Comparison of ENCODE assay signal across 8 cellular contexts in the genomic region with DNA sequence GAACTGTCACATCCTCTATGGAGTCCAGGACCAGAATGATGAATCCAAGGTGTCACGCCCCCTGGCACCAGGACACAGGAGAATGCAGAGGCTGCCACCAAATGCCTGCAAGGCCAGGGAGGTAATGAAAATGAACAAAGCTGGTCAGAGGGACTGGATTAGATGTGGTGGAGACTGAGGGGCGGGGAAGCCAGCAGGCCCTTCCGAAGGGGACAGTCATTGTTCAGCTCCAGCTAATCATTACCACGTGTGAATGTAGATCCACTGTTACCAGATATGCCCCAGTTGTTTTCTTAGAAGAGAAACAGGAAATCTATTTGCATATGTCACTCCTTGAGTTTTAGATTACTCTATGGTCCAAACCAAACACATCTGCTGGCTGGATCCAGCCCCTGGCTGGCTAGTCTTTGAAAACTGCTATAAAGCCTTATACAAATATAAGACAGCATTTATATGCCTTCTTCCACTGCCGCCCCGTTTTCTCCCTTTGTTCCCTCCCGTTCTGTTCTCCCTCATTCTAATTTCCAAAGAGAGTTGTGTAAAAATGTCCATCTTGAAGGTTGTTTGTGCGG. TPM values are rescaled to one million over a fixed set of nuclear protein-coding genes. Genes with fewer than 3 reads are reported as not detected.
DNase-seq lines count a peak whose midpoint lies in the region; ATAC-seq and TF ChIP-seq lines count a peak whose summit lies in the region.

No MANE protein-coding gene starts in this region.

- H3K4me3 Mint-ChIP-seq in HFFc6: no peak overlapping the region

- H3K4me2 ChIP-seq in OCI-LY3 (ENCODE audit: low read length): peak overlapping the region; percentile 13; the same call in 1 of the 2 replicates

- no peaks in the 10 kb centered on the region for H3K9me3 Mint-ChIP-seq in HFFc6

- peaks cover 15% of the 10 kb centered on the region for H3K27me3 Mint-ChIP-seq in HFFc6 (ENCODE audit: insufficient read depth)

- H3K79me2 ChIP-seq in OCI-LY3 (ENCODE audit: low read length): no peaks in the 10 kb centered on the region

- H3K9ac ChIP-seq in OCI-LY3 (ENCODE audit: low read length) (no peak overlapping the region), mucosa of rectum (ENCODE audit: low read depth in 1 of 2, low read length in 2 of 2) (peak overlapping the region in 1 of 2 donors; percentile 20)

- in situ Hi-C loops in GM13977 (cut with MboI; ENCODE audit: low pct_unique_long_range_greater_than_20kb, low sequenced_read_pairs, unreplicated experiment): no loop called here

- peak; percentile 42 for DNase-seq in GM13977 (ENCODE audit: low spot score)
- DNase-seq in HFFc6: peak; percentile 37
- no peak for DNase-seq in activated T-cell treated with anti-CD3 and anti-CD28 coated beads, Interleukin-2, amount 50 U/mL, for 1 hour
- no peak for DNase-seq in stimulated activated CD4-positive, alpha-beta T cell treated with anti-CD3 and anti-CD28 coated beads, Interleukin-12 subunit alpha, Interleukin-12 subunit beta, amount 100 ng/mL, for 4 hours
- DNase-seq in stimulated activated CD4-positive, alpha-beta T cell treated with anti-CD3 and anti-CD28 coated beads, Interleukin-2, amount 100 ng/mL, for 48 hours: no peak

- H2AFZ ChIP-seq in OCI-LY3 (ENCODE audit: low read depth, low read length): no peak overlapping the region

- H3K27ac Mint-ChIP-seq in HFFc6: peak overlapping the region; percentile 1; the same call in 1 of the 2 replicates

- H3K27me3 ChIP-seq in OCI-LY3 (ENCODE audit: low read depth, low read length): no peaks in the 10 kb centered on the region
- no peaks in the 10 kb centered on the region for H3K27me3 ChIP-seq in mucosa of rectum (ENCODE audit: control insufficient read depth in 2 of 2, insufficient read depth in 2 of 2, low read length in 2 of 2)

- H3K36me3 ChIP-seq in OCI-LY3 (replicated peaks; ENCODE audit: low read depth, low read length) (no peaks in the 10 kb centered on the region), mucosa of rectum (ENCODE audit: control insufficient read depth in 2 of 2, insufficient read depth in 2 of 2, low read length in 2 of 2) (no peaks in the 10 kb centered on the region)

- no peak for ATAC-seq in HG03521 (IDR thresholded peaks at IDR 0.05; ENCODE audit: unreplicated experiment)

- TF ChIP-seq CTCF in GM13977 (IDR thresholded peaks at IDR 0.05; ENCODE audit: extremely low read depth, insufficient read depth, missing control alignments) (no peak), HFFc6 (IDR thresholded peaks at IDR 0.05) (no peak), OCI-LY3 (IDR thresholded peaks at IDR 0.05; ENCODE audit: low read depth, low read length) (no peak)

- H3K4me1 ChIP-seq in OCI-LY3 (ENCODE audit: low read length) (peaks cover 9% of the 10 kb centered on the region), mucosa of rectum (ENCODE audit: control insufficient read depth in 2 of 2, insufficient read depth in 2 of 2, low read length in 2 of 2) (peaks cover 27 to 37% of the 10 kb centered on the region in 2 donors)

- H3K9me3 ChIP-seq in OCI-LY3 (ENCODE audit: insufficient read depth, low read length) (no peaks in the 10 kb centered on the region), mucosa of rectum (ENCODE audit: control insufficient read depth in 2 of 2, low read length in 2 of 2) (no peaks in the 10 kb centered on the region)

- H3K36me3 Mint-ChIP-seq in HFFc6 (ENCODE audit: low read depth): no peaks in the 10 kb centered on the region

- H3K4me1 Mint-ChIP-seq in HFFc6 (ENCODE audit: low read depth): peaks cover 34% of the 10 kb centered on the region

- H3K27ac ChIP-seq in OCI-LY3 (ENCODE audit: low read length) (no peak overlapping the region), mucosa of rectum (ENCODE audit: low read depth in 2 of 2, low read length in 2 of 2) (peak overlapping the region; percentile 49 to 75)

- no peaks in the 10 kb centered on the region for H4K20me1 ChIP-seq in OCI-LY3 (ENCODE audit: insufficient read depth, low read length)

- H3K4me3 ChIP-seq in OCI-LY3 (ENCODE audit: low read length): no peak overlapping the region
- H3K4me3 ChIP-seq in mucosa of rectum (ENCODE audit: low read length in 2 of 2): peak overlapping the region; percentile 26 to 50

RNA-seq across cellular contexts. Expression of a gene that starts 14.4 kb away (rescaled TPM):
- total RNA-seq in HFFc6 (2021; fragmentation: NEBNext Ultra II Directional; extraction: Animal tissue kit (Norgen Biotek cat#: 25700)): not detected

RNA-seq across cellular contexts. Expression of a gene that starts 30.2 kb away (rescaled TPM):
- total RNA-seq in HFFc6 (2021; fragmentation: NEBNext Ultra II Directional; extraction: Animal tissue kit (Norgen Biotek cat#: 25700)): not detected

RNA-seq across cellular contexts. Expression of a gene that starts 52.4 kb away (rescaled TPM):
- not detected for total RNA-seq in HFFc6 (2021; fragmentation: NEBNext Ultra II Directional; extraction: Animal tissue kit (Norgen Biotek cat#: 25700))

Comparison
In these comparisons a context has a peak if more than half of its experiments do, and no peak if none do; other contexts are left out.
1. DNase-seq: peak in GM13977 (single experiment) and HFFc6 (single experiment); none in activated T-cell treated with anti-CD3 and anti-CD28 coated beads, Interleukin-2, amount 50 U/mL, for 1 hour (single experiment), stimulated activated CD4-positive, alpha-beta T cell treated with anti-CD3 and anti-CD28 coated beads, Interleukin-12 subunit alpha, Interleukin-12 subunit beta, amount 100 ng/mL, for 4 hours (single experiment) and stimulated activated CD4-positive, alpha-beta T cell treated with anti-CD3 and anti-CD28 coated beads, Interleukin-2, amount 100 ng/mL, for 48 hours (0 of 2).